In genomic region chr1:11498956-11499824, GRCh38 we compare ENCODE assay signal across 2 cellular contexts.
TF ChIP-seq lines count a peak whose summit lies in the region.

No MANE protein-coding gene starts in this region.

TF ChIP-seq in GM23338, 12 proteins besides CTCF, POLR2A, EP300 and RAD21 (continued from another document):
- no peak for TF ChIP-seq STAT1 (IDR thresholded peaks at IDR 0.05; ENCODE audit: unreplicated experiment)
- TF ChIP-seq POLR2AphosphoS5 (IDR thresholded peaks at IDR 0.05; ENCODE audit: low read depth) = no peak
- no peak for TF ChIP-seq EZH2phosphoT487 (IDR thresholded peaks at IDR 0.05; ENCODE audit: unreplicated experiment)
- TF ChIP-seq REST (IDR thresholded peaks at IDR 0.05; ENCODE audit: unreplicated experiment) = no peak
- TF ChIP-seq JUNB (IDR thresholded peaks at IDR 0.05; ENCODE audit: unreplicated experiment) = no peak
- TF ChIP-seq ZNF462 (CRISPR knock-in tag; IDR thresholded peaks at IDR 0.05) = no peak
- no peak for TF ChIP-seq CREB1 (CRISPR knock-in tag; IDR thresholded peaks at IDR 0.05; ENCODE audit: low read depth)
- no peak for TF ChIP-seq ZNF331 (CRISPR knock-in tag; IDR thresholded peaks at IDR 0.05; ENCODE audit: low read depth)
- TF ChIP-seq ETS1 (IDR thresholded peaks at IDR 0.05) = no peak
- TF ChIP-seq EZH2 (IDR thresholded peaks at IDR 0.05; ENCODE audit: low read depth, unreplicated experiment) = no peak

TF ChIP-seq in IMR-90, 13 proteins besides CTCF, POLR2A, EP300 and RAD21 (continued from another document):
- no peak for TF ChIP-seq MXI1 (IDR thresholded peaks at IDR 0.05; ENCODE audit: borderline replicate concordance, low read depth, low read length)
- no peak for TF ChIP-seq USF2 (IDR thresholded peaks at IDR 0.05; ENCODE audit: low read depth, low read length)
- no peak for TF ChIP-seq RCOR1 (IDR thresholded peaks at IDR 0.05; ENCODE audit: insufficient replicate concordance, low read length)
- no peak for TF ChIP-seq MAFK (IDR thresholded peaks at IDR 0.05; ENCODE audit: low read depth, low read length)
- no peak for TF ChIP-seq CHD1 (IDR thresholded peaks at IDR 0.05; ENCODE audit: low read depth, low read length)
- no peak for TF ChIP-seq ELK1 (IDR thresholded peaks at IDR 0.05; ENCODE audit: borderline replicate concordance, low read depth, low read length)
- TF ChIP-seq MAZ (IDR thresholded peaks at IDR 0.05; ENCODE audit: borderline replicate concordance, low read depth, low read length) = no peak
- no peak for TF ChIP-seq NFE2L2 (IDR thresholded peaks at IDR 0.05; ENCODE audit: low read depth, low read length)
- no peak for TF ChIP-seq FOS (IDR thresholded peaks at IDR 0.05; ENCODE audit: low read depth, low read length)
- TF ChIP-seq SMC3 (IDR thresholded peaks at IDR 0.05; ENCODE audit: low read depth, low read length) = no peak
- no peak for TF ChIP-seq BHLHE40 (IDR thresholded peaks at IDR 0.05; ENCODE audit: low read depth, low read length)
- no peak for TF ChIP-seq CEBPB (IDR thresholded peaks at IDR 0.05; ENCODE audit: low read depth, low read length)
